ENCODE assay signal across 10 cellular contexts in the genomic region with DNA sequence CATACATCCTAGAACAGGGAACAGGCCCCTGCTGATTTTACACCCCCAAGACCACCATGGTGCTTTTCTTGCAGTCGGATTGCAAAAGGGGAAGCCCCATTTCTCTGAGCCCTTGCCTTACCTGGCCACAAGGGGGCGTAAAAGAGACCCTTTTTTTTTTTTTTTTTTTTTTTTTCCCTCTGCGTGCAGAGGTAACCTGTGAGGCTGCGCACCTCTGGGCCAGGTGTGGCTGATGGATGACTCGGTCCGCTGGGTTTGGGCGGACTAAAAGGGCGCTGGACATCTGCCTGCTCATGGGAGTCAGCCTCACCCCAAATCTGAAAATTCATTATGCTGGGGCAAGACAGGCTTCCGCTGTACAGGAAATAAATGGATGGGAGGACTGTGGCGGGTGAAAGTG.
DNase-seq lines count a peak whose midpoint lies in the region; TF ChIP-seq lines count a peak whose summit lies in the region.
"Had no signal": no experiment of that assay in that cellular context is flagged by ENCODE, and none has a peak within 500 bp of the region (broad histone marks: within the 10 kb centered on the region; RNA-seq: fewer than 3 reads in every experiment).

No MANE protein-coding gene starts in this region.

- no peak overlapping the region for H3K9ac ChIP-seq in smooth muscle cell (ENCODE audit: low read depth)

- no peaks in the 10 kb centered on the region for H3K79me2 ChIP-seq in smooth muscle cell (ENCODE audit: low read depth)

- no peak overlapping the region for H2AFZ ChIP-seq in smooth muscle cell (ENCODE audit: low read depth)

- no peaks in the 10 kb centered on the region for H3K9me3 ChIP-seq in smooth muscle cell (replicated peaks; ENCODE audit: low read depth)

- H3K27ac ChIP-seq in smooth muscle cell (ENCODE audit: low read depth) = no peak overlapping the region

- no peaks in the 10 kb centered on the region for H3K4me1 ChIP-seq in smooth muscle cell (ENCODE audit: low read depth)

- intact Hi-C loops in head of caudate nucleus (cut with DNase I) = no loop called here

- no peak overlapping the region for H3K4me3 ChIP-seq in fibroblast of mammary gland (ENCODE audit: control insufficient read depth, low read depth, low read length)
- H3K4me3 ChIP-seq in smooth muscle cell = no peak overlapping the region

- TF ChIP-seq CTCF in fibroblast of mammary gland (conservative IDR thresholded peaks at IDR 0.05; ENCODE audit: control insufficient read depth, insufficient read depth, low read depth, low read length) (peak; percentile 53), smooth muscle cell (IDR thresholded peaks at IDR 0.05; ENCODE audit: borderline replicate concordance, insufficient read depth, poor library complexity, severe bottlenecking) (peak; percentile 62)

- 24% methylated on average over 10 of the region's 10 CpGs for WGBS in smooth muscle cell (ENCODE audit: low lambda C conversion rate)

- H3K27me3 ChIP-seq in smooth muscle cell (ENCODE audit: low read depth) = no peaks in the 10 kb centered on the region

- no peaks in the 10 kb centered on the region for H3K36me3 ChIP-seq in smooth muscle cell (ENCODE audit: low read depth)

- H3K4me2 ChIP-seq in smooth muscle cell = no peak overlapping the region

- DNase-seq in NCI-H526 (lab: John Stamatoyannopoulos, UW) (peak; percentile 17 to 22), NCI-H526 treated with DMSO at 0.1 percent for 48 hours (lab: John Stamatoyannopoulos, UW) (no peak), NCI-H82 treated with DMSO at 0.1 percent for 48 hours (lab: John Stamatoyannopoulos, UW; ENCODE audit: unreplicated experiment) (peak; percentile 1), fibroblast of mammary gland (ENCODE audit: low read depth) (no peak), smooth muscle cell (lab: John Stamatoyannopoulos, UW; ENCODE audit: unreplicated experiment) (no peak), glomerular visceral epithelial cell (ENCODE audit: extremely low spot score) (no peak), head of caudate nucleus (no peak)
- DNase-seq in activated CD4-positive, alpha-beta T cell treated with anti-CD3 and anti-CD28 coated beads for 1 hour = no peak
- DNase-seq: AML-193, NCI-H1048 had no signal

- no peaks in the 10 kb centered on the region for H4K20me1 ChIP-seq in smooth muscle cell (ENCODE audit: low read depth)

- no peaks in the 10 kb centered on the region for H3F3A ChIP-seq in smooth muscle cell (ENCODE audit: low read depth)

Comparison
In these comparisons a context has a peak if more than half of its experiments do, and no peak if none do; other contexts are left out.
1. DNase-seq: peak in NCI-H526 (2 of 2) and NCI-H82 treated with DMSO at 0.1 percent for 48 hours (single experiment); none in NCI-H526 treated with DMSO at 0.1 percent for 48 hours (single experiment), fibroblast of mammary gland (single experiment), smooth muscle cell (single experiment), activated CD4-positive, alpha-beta T cell treated with anti-CD3 and anti-CD28 coated beads for 1 hour (single experiment), glomerular visceral epithelial cell (single experiment) and head of caudate nucleus (0 of 42).